11 cellular contexts compared by ENCODE assay signal in genomic region chr20:40966103-40966502, GRCh38.
DNase-seq lines count a peak whose midpoint lies in the region; ATAC-seq, FAIRE-seq and TF ChIP-seq lines count a peak whose summit lies in the region.
"Had no signal": no experiment of that assay in that cellular context is flagged by ENCODE, and none has a peak within 500 bp of the region (broad histone marks: within the 10 kb centered on the region; RNA-seq: fewer than 3 reads in every experiment).

No MANE protein-coding gene starts in this region.

- WGBS in iPS DF 6.9 (ENCODE audit: insufficient coverage, insufficient read length): no CpG with 5 or more reads among the region's 2 CpGs
- WGBS in pancreas, 2 donors: 63 to 69% methylated on average over 2 of the region's 2 CpGs

- H3K36me3 ChIP-seq in BJ (ENCODE audit: control insufficient read depth, insufficient read depth, low read length) (no peaks in the 10 kb centered on the region), RWPE2 (ENCODE audit: low read depth) (no peaks in the 10 kb centered on the region; the same call in 1 of the 2 replicates), iPS DF 6.9 (ENCODE audit: control insufficient read depth, insufficient read depth, low read length) (no peaks in the 10 kb centered on the region), pancreas (no peaks in the 10 kb centered on the region)

- POLR2A ChIA-PET in BJ (lab: Charles Lee): no interaction called here

- H3K4me3 ChIP-seq in BJ (ENCODE audit: low read depth, low read length) (no peak overlapping the region), RWPE2 (ENCODE audit: severe bottlenecking) (no peak overlapping the region), iPS DF 6.9 (ENCODE audit: low read length) (no peak overlapping the region), pancreas (no peak overlapping the region)

- no peak for DNase-seq in BJ (ENCODE audit: low read depth)
- DNase-seq in RWPE2 (ENCODE audit: low spot score): peak; percentile 66
- peak; percentile 45 for DNase-seq in iPS DF 6.9 (ENCODE audit: low read depth, low spot score)
- DNase-seq in EL: no peak
- DNase-seq in stimulated activated CD4-positive, alpha-beta T cell treated with anti-CD3 and anti-CD28 coated beads, Interleukin-12 subunit alpha, Interleukin-12 subunit beta, amount 100 ng/mL, for 4 hours: no peak
- DNase-seq in medulla oblongata (ENCODE audit: extremely low spot score): no peak
- no peak for DNase-seq in pancreas
- DNase-seq: cerebellar nuclear complex, NCI-H524 treated with DMSO at 0.1 percent for 48 hours had no signal

- H3K4me1 ChIP-seq in RWPE2 (ENCODE audit: insufficient read depth, poor library complexity, severe bottlenecking) (peaks cover 10% of the 10 kb centered on the region), iPS DF 6.9 (ENCODE audit: control insufficient read depth, insufficient read depth, low read length) (0 out of 2 replicates have a peak, but pooled peaks cover 1% of the 10 kb centered on the region), pancreas (no peaks in the 10 kb centered on the region)

- H3K27me3 ChIP-seq in BJ (ENCODE audit: control insufficient read depth, insufficient read depth, low read length) (no peaks in the 10 kb centered on the region; the same call in 1 of the 2 replicates), RWPE2 (ENCODE audit: insufficient read depth, poor library complexity, severe bottlenecking) (no peaks in the 10 kb centered on the region), iPS DF 6.9 (ENCODE audit: control insufficient read depth, insufficient read depth, low read length) (no peaks in the 10 kb centered on the region), pancreas (no peaks in the 10 kb centered on the region)

- CTCF ChIA-PET in BJ (lab: Yijun Ruan, JAX): interaction anchor here (0.5 to 5.9 kb wide), 9 partner anchors 10 to 1068 kb away, joined by 3 to 81 read pairs (median 4); partner anchors contain the start of gene LPIN3

- intact Hi-C loops in pancreas (cut with DNase I): no loop called here

- no peaks in the 10 kb centered on the region for H3K9me3 ChIP-seq in RWPE2 (ENCODE audit: severe bottlenecking)
- H3K9me3 ChIP-seq in iPS DF 6.9 (ENCODE audit: control insufficient read depth, insufficient read depth, low read length): no peaks in the 10 kb centered on the region
- H3K9me3 ChIP-seq in pancreas: no peaks in the 10 kb centered on the region

- no peak overlapping the region for H3K27ac ChIP-seq in RWPE2 (ENCODE audit: poor library complexity, severe bottlenecking)
- no peak overlapping the region for H3K27ac ChIP-seq in iPS DF 6.9 (ENCODE audit: low read length)
- H3K27ac ChIP-seq in pancreas: no peak overlapping the region

- TF ChIP-seq CTCF in BJ (IDR thresholded peaks at IDR 0.05; ENCODE audit: insufficient read depth, low read depth, low read length) (peak; percentile 39; the same call in 1 of the 2 replicates), RWPE2 (IDR thresholded peaks at IDR 0.05; ENCODE audit: poor library complexity, severe bottlenecking) (peak; percentile 40), pancreas (IDR thresholded peaks at IDR 0.05) (no peak)

- ATAC-seq in GM18909 (IDR thresholded peaks at IDR 0.05; ENCODE audit: poor library complexity, unreplicated experiment) (peak; percentile 69), RWPE2 (ENCODE audit: low read depth) (no peak), pancreas (no peak)

- no peak for FAIRE-seq in pancreas (lab: Jason Lieb, UNC)
- FAIRE-seq: islet of Langerhans had no signal

Comparison
In these comparisons a context has a peak if more than half of its experiments do, and no peak if none do; other contexts are left out.
1. DNase-seq: peak in RWPE2 (single experiment) and iPS DF 6.9 (single experiment); none in BJ (single experiment), EL (single experiment), stimulated activated CD4-positive, alpha-beta T cell treated with anti-CD3 and anti-CD28 coated beads, Interleukin-12 subunit alpha, Interleukin-12 subunit beta, amount 100 ng/mL, for 4 hours (single experiment), medulla oblongata (single experiment) and pancreas (0 of 6).
2. CTCF ChIP-seq: peak in BJ (single experiment) and RWPE2 (single experiment); none in pancreas (0 of 4).